Comparison of ENCODE assay signal across 8 cellular contexts in the genomic region with DNA sequence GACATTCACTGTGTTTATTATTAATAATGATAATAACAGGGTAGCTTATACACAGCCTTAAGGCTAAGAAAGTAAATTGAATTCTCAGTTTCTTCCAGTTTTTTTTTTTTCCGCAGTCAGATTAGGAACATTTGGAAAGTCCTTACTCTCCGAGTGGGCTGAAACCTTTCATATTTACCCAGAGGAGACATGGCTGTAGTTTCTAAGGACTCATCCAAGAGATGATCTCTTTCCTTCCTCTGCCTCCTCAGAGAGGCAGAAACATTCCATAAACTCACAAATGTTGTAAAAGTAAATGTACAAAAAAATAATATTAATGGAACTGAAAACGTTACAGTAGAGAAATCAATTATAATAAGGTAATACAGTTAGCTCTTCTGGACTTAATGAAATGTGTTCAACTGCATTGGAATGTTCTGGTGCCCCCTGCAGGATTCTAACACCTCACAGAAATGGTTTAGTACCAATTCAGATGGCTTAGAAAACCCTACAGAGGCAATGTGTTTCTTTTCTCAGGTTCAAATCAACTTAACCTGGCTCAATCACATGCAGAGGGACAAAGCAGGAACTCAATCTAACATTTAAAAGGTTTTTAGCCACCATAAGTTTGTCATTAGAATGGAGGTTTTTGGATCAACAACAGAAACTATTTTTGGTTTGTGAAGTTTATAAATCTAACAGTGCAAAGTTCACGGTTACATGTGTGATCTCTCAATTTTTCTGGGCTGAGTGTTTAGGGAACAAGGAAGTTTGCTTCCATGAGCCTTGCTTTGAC.
DNase-seq lines count a peak whose midpoint lies in the region; ATAC-seq and TF ChIP-seq lines count a peak whose summit lies in the region.

No MANE protein-coding gene starts in this region.

- DNase-seq in A673 (ENCODE audit: low spot score), result peak; percentile 69
- peak; percentile 24 for DNase-seq in NCI-H2107 (lab: John Stamatoyannopoulos, UW)
- DNase-seq in activated CD4-positive, alpha-beta T cell treated with anti-CD3 and anti-CD28 coated beads for 1 hour, result peak; percentile 40
- DNase-seq in dorsolateral prefrontal cortex, result peak in 4 of 10 donors; percentile 48 to 83 (median 66)
- DNase-seq in mucosa of descending colon, result peak in 1 of 3 donors; percentile 81
- peak; percentile 40 for DNase-seq in stomach

- no peak for TF ChIP-seq POLR2A in stomach (IDR thresholded peaks at IDR 0.05)

- no peak overlapping the region for H3K4me3 ChIP-seq in A673 (ENCODE audit: low read depth, low read length, poor library complexity, severe bottlenecking)
- H3K4me3 ChIP-seq in dorsolateral prefrontal cortex, result no peak overlapping the region
- H3K4me3 ChIP-seq in mucosa of descending colon, result no peak overlapping the region
- H3K4me3 ChIP-seq in stomach, result no peak overlapping the region

- H3K27me3 ChIP-seq in A673 (replicated peaks; ENCODE audit: insufficient read depth, low read depth, low read length, poor library complexity) (no peaks in the 10 kb centered on the region), dorsolateral prefrontal cortex (no peaks in the 10 kb centered on the region), stomach (no peaks in the 10 kb centered on the region)

- TF ChIP-seq CTCF in A673 (conservative IDR thresholded peaks at IDR 0.05; ENCODE audit: low read depth, low read length), result peak; percentile 83
- TF ChIP-seq CTCF in GM12874 (IDR thresholded peaks at IDR 0.05; ENCODE audit: insufficient read depth, low read depth, low read length), result peak; percentile 56
- peak; percentile 39 to 85 (median 67) for TF ChIP-seq CTCF in dorsolateral prefrontal cortex (IDR thresholded peaks at IDR 0.05 in 54 of 56, conservative IDR thresholded peaks at IDR 0.05 in 2 of 56; ENCODE audit: low read depth in 1 of 56, partially characterized antibody in 56 of 56)
- TF ChIP-seq CTCF in mucosa of descending colon (IDR thresholded peaks at IDR 0.05), result no peak
- peak in 4 of 7 experiments; percentile 9 to 40 (median 29) for TF ChIP-seq CTCF in stomach (IDR thresholded peaks at IDR 0.05)

- no peak for TF ChIP-seq EP300 in stomach (IDR thresholded peaks at IDR 0.05)

- 27 to 35% (median 32%) methylated on average over 4 of the region's 4 CpGs for WGBS in stomach, 5 donors

- BruUV-seq in A673 (replicated peaks; lab: Mats Ljungman, UMichigan), result no TSS peak

- intact Hi-C loops in A673 (cut with micrococcal nuclease; ENCODE audit: unreplicated experiment) (loop anchor here (2.0 to 5.0 kb wide), 2 partner anchors 223 to 508 kb away; partner anchors contain the start of gene GLCCI1), dorsolateral prefrontal cortex (cut with DNase I) (no loop called here), mucosa of descending colon (cut with DNase I, micrococcal nuclease) (no loop called here), stomach (cut with DNase I; ENCODE audit: low total_unique reads) (no loop called here)

- POLR2A ChIA-PET in A673 (lab: Charles Lee; ENCODE audit: low non-redundant PET), result no interaction called here

- H3K4me1 ChIP-seq in A673 (ENCODE audit: insufficient read depth, low read length, poor library complexity, severe bottlenecking) (peaks cover 6% of the 10 kb centered on the region), mucosa of descending colon (ENCODE audit: low read depth) (peaks cover 7% of the 10 kb centered on the region), stomach (peaks cover 0 to 25% (median 15%) of the 10 kb centered on the region in 4 donors)

- no peak overlapping the region for H3K27ac ChIP-seq in A673 (ENCODE audit: low read depth, low read length, poor library complexity, severe bottlenecking)
- H3K27ac ChIP-seq in dorsolateral prefrontal cortex, result peak overlapping the region in 21 of 59 donors; percentile 2 to 70 (median 33)
- H3K27ac ChIP-seq in stomach, result peak overlapping the region in 1 of 5 donors; percentile 43

- ATAC-seq in HG02763 (IDR thresholded peaks at IDR 0.05; ENCODE audit: unreplicated experiment) (peak; percentile 76), mucosa of descending colon (peak; percentile 73)

- no peaks in the 10 kb centered on the region for H3K9me3 ChIP-seq in A673 (ENCODE audit: low read depth, low read length, poor library complexity, severe bottlenecking)
- H3K9me3 ChIP-seq in mucosa of descending colon, result no peaks in the 10 kb centered on the region
- no peaks in the 10 kb centered on the region for H3K9me3 ChIP-seq in stomach

- CTCF ChIA-PET in A673 (lab: Charles Lee), result interaction anchor here (0.5 to 0.8 kb wide), 4 partner anchors 14 to 528 kb away, joined by 3 to 10 read pairs (median 3); no protein-coding TSS in a partner anchor

- H3K36me3 ChIP-seq in A673 (ENCODE audit: insufficient read depth, low read length, poor library complexity, severe bottlenecking) (no peaks in the 10 kb centered on the region), mucosa of descending colon (ENCODE audit: low read depth) (no peaks in the 10 kb centered on the region), stomach (peaks cover 0 to 3% (median 0%) of the 10 kb centered on the region in 4 donors)
